11 cellular contexts compared by ENCODE assay signal in genomic region chr12:46459111-46459510, GRCh38.
DNase-seq lines count a peak whose midpoint lies in the region; ATAC-seq and TF ChIP-seq lines count a peak whose summit lies in the region.
"Had no signal": no experiment of that assay in that cellular context is flagged by ENCODE, and none has a peak within 500 bp of the region (broad histone marks: within the 10 kb centered on the region; RNA-seq: fewer than 3 reads in every experiment).

No MANE protein-coding gene starts in this region.

- POLR2A ChIA-PET in CD8-positive, alpha-beta T cell (lab: Charles Lee), result interaction anchor here (1.5 kb wide), 1 partner anchor 91 kb away, joined by 4 read pairs; no protein-coding TSS in a partner anchor
- POLR2A ChIA-PET in SK-N-SH (lab: Yijun Ruan, JAX), result no interaction called here

- H3K36me3 ChIP-seq in CD8-positive, alpha-beta T cell (ENCODE audit: insufficient read depth, low read length), result no peaks in the 10 kb centered on the region
- H3K36me3 ChIP-seq in MG63 (peaks cover under 1% of the 10 kb centered on the region), SK-N-SH (replicated peaks in 1 of 2; ENCODE audit: control insufficient read depth in 1 of 2, insufficient read depth in 2 of 2, low read length in 1 of 2) (no peaks in the 10 kb centered on the region)

- peak; percentile 56 for ATAC-seq in CD8-positive, alpha-beta T cell
- ATAC-seq in HG02852 (IDR thresholded peaks at IDR 0.05; ENCODE audit: unreplicated experiment), result no peak
- no peak for ATAC-seq in omental fat pad (ENCODE audit: low FRiP score)

- H3K27me3 ChIP-seq in CD8-positive, alpha-beta T cell (ENCODE audit: insufficient read depth, low read length), result no peaks in the 10 kb centered on the region
- no peaks in the 10 kb centered on the region for H3K27me3 ChIP-seq in MG63
- H3K27me3 ChIP-seq in SK-N-SH (ENCODE audit: insufficient read depth), result no peaks in the 10 kb centered on the region

- peak in 1 of 7 experiments; percentile 20 for DNase-seq in CD8-positive, alpha-beta T cell
- peak; percentile 11 for DNase-seq in MG63
- DNase-seq in cardiac fibroblast (ENCODE audit: low read depth in 2 of 2), result peak; percentile 75 to 97
- peak; percentile 85 for DNase-seq in non-pigmented ciliary epithelial cell (ENCODE audit: low read depth)
- DNase-seq in omental fat pad (ENCODE audit: low spot score), result no peak
- no peak for DNase-seq in SK-N-SH
- no peak for DNase-seq in GOT3 (lab: John Stamatoyannopoulos, UW)
- DNase-seq: amniotic stem cell, NCI-H2227 treated with DMSO at 0.1 percent for 48 hours, SW 1271 had no signal

- peak overlapping the region; percentile 74 for H3K27ac Mint-ChIP-seq in CD8-positive, alpha-beta T cell

- H3K9me3 ChIP-seq in CD8-positive, alpha-beta T cell (ENCODE audit: low read length), result no peaks in the 10 kb centered on the region
- H3K9me3 ChIP-seq in MG63 (no peaks in the 10 kb centered on the region), SK-N-SH (no peaks in the 10 kb centered on the region)

- H2AFZ ChIP-seq in SK-N-SH (ENCODE audit: low read depth), result no peak overlapping the region

- H3K4me3 ChIP-seq in CD8-positive, alpha-beta T cell (ENCODE audit: low read depth, low read length), result peak overlapping the region; percentile 10
- no peak overlapping the region for H3K4me3 ChIP-seq in MG63
- H3K4me3 ChIP-seq in cardiac fibroblast (replicated peaks in 1 of 2; ENCODE audit: low read depth in 2 of 2, low read length in 2 of 2), result no peak overlapping the region
- no peak overlapping the region for H3K4me3 ChIP-seq in SK-N-SH (ENCODE audit: low read depth in 2 of 2, low read length in 1 of 2)

- WGBS in SK-N-SH (ENCODE audit: low lambda C conversion rate), result 93% methylated on average over 4 of the region's 4 CpGs

- H3K9ac ChIP-seq in SK-N-SH, result no peak overlapping the region

- no peak for TF ChIP-seq RAD21 in SK-N-SH (IDR thresholded peaks at IDR 0.05; ENCODE audit: low read length)

- H3K9me2 ChIP-seq in SK-N-SH, result no peaks in the 10 kb centered on the region

- no peak for TF ChIP-seq CTCF in CD8-positive, alpha-beta T cell (IDR thresholded peaks at IDR 0.05)
- TF ChIP-seq CTCF in cardiac fibroblast (IDR thresholded peaks at IDR 0.05; ENCODE audit: low read depth, low read length), result no peak
- TF ChIP-seq CTCF in omental fat pad (IDR thresholded peaks at IDR 0.05), result no peak
- TF ChIP-seq CTCF in SK-N-SH (IDR thresholded peaks at IDR 0.05), result no peak

- H4K20me1 ChIP-seq in SK-N-SH (ENCODE audit: insufficient read depth), result no peaks in the 10 kb centered on the region

- peaks cover 63% of the 10 kb centered on the region for H3K4me1 ChIP-seq in CD8-positive, alpha-beta T cell (ENCODE audit: insufficient read depth, low read length)
- H3K4me1 ChIP-seq in SK-N-SH (ENCODE audit: control insufficient read depth in 1 of 2, insufficient read depth in 2 of 2, low read depth in 1 of 2, low read length in 1 of 2), result peaks cover 5 to 29% of the 10 kb centered on the region in 2 experiments

- H3K4me3 Mint-ChIP-seq in CD8-positive, alpha-beta T cell, result peak overlapping the region; percentile 46

- intact Hi-C loops in CD8-positive, alpha-beta T cell (cut with DNase I, micrococcal nuclease), result loop anchor here in 1 of 2 experiments (5.0 kb wide), 1 partner anchor 77 kb away; no protein-coding TSS in a partner anchor

- peak overlapping the region; percentile 32 for H3K27ac ChIP-seq in CD8-positive, alpha-beta T cell (ENCODE audit: low read depth, low read length)
- peak overlapping the region in 1 of 2 experiments; percentile 19; a peak in 1 of 4 replicates for H3K27ac ChIP-seq in SK-N-SH (ENCODE audit: low read depth in 2 of 2, low read length in 1 of 2)

- peaks cover 23% of the 10 kb centered on the region for H3F3A ChIP-seq in SK-N-SH (replicated peaks; ENCODE audit: insufficient read depth)

- no peaks in the 10 kb centered on the region for H3K9me3 Mint-ChIP-seq in CD8-positive, alpha-beta T cell

- no peaks in the 10 kb centered on the region for H3K79me2 ChIP-seq in SK-N-SH (ENCODE audit: insufficient read depth)

- no peaks in the 10 kb centered on the region for H3K27me3 Mint-ChIP-seq in CD8-positive, alpha-beta T cell (ENCODE audit: low read depth)

- no peaks in the 10 kb centered on the region for H3K36me3 Mint-ChIP-seq in CD8-positive, alpha-beta T cell

- TF ChIP-seq EP300 in SK-N-SH (IDR thresholded peaks at IDR 0.05; ENCODE audit: borderline replicate concordance in 1 of 2, low read depth in 1 of 2, low read length in 1 of 2), result no peak

- CTCF ChIA-PET in CD8-positive, alpha-beta T cell (lab: Charles Lee), result no interaction called here
- CTCF ChIA-PET in SK-N-SH (lab: Yijun Ruan, JAX), result no interaction called here

- peaks cover 62% of the 10 kb centered on the region for H3K4me1 Mint-ChIP-seq in CD8-positive, alpha-beta T cell (ENCODE audit: low read depth)

- no peak overlapping the region; the same call in 1 of the 2 replicates for H3K4me2 ChIP-seq in SK-N-SH

TF ChIP-seq in SK-N-SH, 30 proteins besides CTCF, POLR2A, EP300 and RAD21:
- TF ChIP-seq MXI1 (IDR thresholded peaks at IDR 0.05; ENCODE audit: low read depth, low read length), result no peak
- no peak for TF ChIP-seq FOXJ3 (CRISPR knock-in tag; IDR thresholded peaks at IDR 0.05)

Comparison
In these comparisons a context has a peak if more than half of its experiments do, and no peak if none do; other contexts are left out.
1. DNase-seq: peak in MG63 (single experiment), cardiac fibroblast (2 of 2) and non-pigmented ciliary epithelial cell (single experiment); none in omental fat pad (single experiment), SK-N-SH (single experiment) and GOT3 (single experiment).